ENCODE assay signal across 15 cellular contexts in genomic region chr10:110553905-110554304, GRCh38.
"Had no signal": no experiment of that assay in that cellular context is flagged by ENCODE, and none has a peak within 500 bp of the region (broad histone marks: within the 10 kb centered on the region; RNA-seq: fewer than 3 reads in every experiment).

No MANE protein-coding gene starts in this region.

- H3K9me3 Mint-ChIP-seq: activated T-helper 1 cell treated with anti-CD3 and anti-CD28 coated beads, Interleukin-12 subunit alpha, Interleukin-12 subunit beta, Interleukin-2, Interleukin-4 antibody, amounts not matched to agents 30 ng/mL and 10 ng/mL and 1 ng/mL, durations not matched to agents 14 hours and 24 hours and 36 hours; T-helper 2 cell treated with Interferon-gamma antibody and Interleukin-4, amounts not matched to agents 5 μg/mL and 100 μg/mL, for 36 hours had no signal

- H3K27ac Mint-ChIP-seq: activated CD8-positive, alpha-beta T cell treated with anti-CD3 and anti-CD28 coated beads, Interleukin-2, amount 10 ng/mL, durations not matched to agents 7 days and 5 days; activated naive CD4-positive, alpha-beta T cell treated with anti-CD3 and anti-CD28 coated beads for 36 hours; activated T-helper 1 cell treated with anti-CD3 and anti-CD28 coated beads, Interleukin-12 subunit alpha, Interleukin-12 subunit beta, Interleukin-2, Interleukin-4 antibody, amounts not matched to agents 30 ng/mL and 10 ng/mL and 1 ng/mL, durations not matched to agents 14 hours and 24 hours and 36 hours; T-helper 2 cell treated with Interferon-gamma antibody and Interleukin-4, amounts not matched to agents 5 μg/mL and 100 μg/mL, for 36 hours had no signal

- DNase-seq: activated CD8-positive, alpha-beta memory T cell treated with anti-CD3 and anti-CD28 coated beads, Interleukin-2, amount 50 U/mL, for 48 hours; activated CD8-positive, alpha-beta T cell treated with anti-CD3 and anti-CD28 coated beads, Interleukin-2, amount 10 ng/mL, durations not matched to agents 7 days and 5 days; activated naive CD4-positive, alpha-beta T cell treated with anti-CD3 and anti-CD28 coated beads for 36 hours; central memory CD4-positive, alpha-beta T cell; cortex of kidney; effector memory CD4-positive, alpha-beta T cell; hippocampal formation; left lung; ovary; SW 1271; uterus had no signal

- H3K9me3 ChIP-seq: gastroesophageal sphincter, left lung, ovary, uterus had no signal

- H3K4me3 ChIP-seq: gastroesophageal sphincter, left lung, ovary, uterus had no signal

- H3K4me3 Mint-ChIP-seq: activated CD8-positive, alpha-beta T cell treated with anti-CD3 and anti-CD28 coated beads, Interleukin-2, amount 10 ng/mL, durations not matched to agents 7 days and 5 days; activated naive CD4-positive, alpha-beta T cell treated with anti-CD3 and anti-CD28 coated beads for 36 hours; activated T-helper 1 cell treated with anti-CD3 and anti-CD28 coated beads, Interleukin-12 subunit alpha, Interleukin-12 subunit beta, Interleukin-2, Interleukin-4 antibody, amounts not matched to agents 30 ng/mL and 10 ng/mL and 1 ng/mL, durations not matched to agents 14 hours and 24 hours and 36 hours; T-helper 2 cell treated with Interferon-gamma antibody and Interleukin-4, amounts not matched to agents 5 μg/mL and 100 μg/mL, for 36 hours had no signal

- H3K27me3 ChIP-seq: ovary, uterus had no signal

- ATAC-seq: activated CD8-positive, alpha-beta T cell treated with anti-CD3 and anti-CD28 coated beads, Interleukin-2, amount 10 ng/mL, durations not matched to agents 7 days and 5 days; gastroesophageal sphincter; left lung had no signal

- H3K4me1 ChIP-seq: gastroesophageal sphincter, left lung, uterus had no signal

- H3K36me3 ChIP-seq: gastroesophageal sphincter, left lung, ovary, uterus had no signal

- H3K27ac ChIP-seq: epithelial cell of prostate, gastroesophageal sphincter, left lung, ovary, uterus had no signal
